ENCODE assay signal across 25 cellular contexts in the genomic region with DNA sequence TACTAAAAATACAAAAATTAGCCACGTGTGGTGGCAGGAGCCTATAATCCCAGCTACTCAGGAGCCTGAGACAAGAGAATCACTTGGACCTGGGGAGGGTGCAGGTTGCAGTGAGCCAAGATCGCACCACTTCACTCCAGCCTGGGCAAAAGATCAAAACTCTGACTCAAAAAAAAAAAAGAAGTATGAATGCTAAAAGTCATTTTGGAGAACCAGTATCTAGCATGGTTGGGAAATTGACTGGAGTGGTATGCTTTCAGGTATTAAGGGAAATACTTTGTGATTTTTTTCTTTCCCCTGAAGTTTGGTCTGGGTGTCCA. TPM values are rescaled to one million over a fixed set of nuclear protein-coding genes. Genes with fewer than 3 reads are reported as not detected.
DNase-seq lines count a peak whose midpoint lies in the region; ATAC-seq, FAIRE-seq and TF ChIP-seq lines count a peak whose summit lies in the region.
"Had no signal": no experiment of that assay in that cellular context is flagged by ENCODE, and none has a peak within 500 bp of the region (broad histone marks: within the 10 kb centered on the region; RNA-seq: fewer than 3 reads in every experiment).

No MANE protein-coding gene starts in this region.

- no peaks in the 10 kb centered on the region for H3K27me3 ChIP-seq in GM23248 (replicated peaks; ENCODE audit: insufficient read depth)
- H3K27me3 ChIP-seq in astrocyte (ENCODE audit: insufficient read depth, low read length): no peaks in the 10 kb centered on the region
- H3K27me3 ChIP-seq in left ventricle myocardium inferior (ENCODE audit: low read depth): no peaks in the 10 kb centered on the region
- no peaks in the 10 kb centered on the region for H3K27me3 ChIP-seq in stomach
- H3K27me3 ChIP-seq in CD8-positive, alpha-beta T cell (ENCODE audit: insufficient read depth, low read length): no peaks in the 10 kb centered on the region

- WGBS in GM23248 (ENCODE audit: low coverage in 1 of 2, low lambda C conversion rate in 2 of 2, missing lambda C conversion rate in 2 of 2), 2 experiments: 94 to 95% methylated on average over 2 of the region's 2 CpGs
- 35 to 84% (median 54%) methylated on average over 2 of the region's 2 CpGs for WGBS in stomach, 5 donors

- TF ChIP-seq POLR2A in stomach (IDR thresholded peaks at IDR 0.05): no peak

- H4K20me1 ChIP-seq in GM23248 (ENCODE audit: insufficient read depth) (no peaks in the 10 kb centered on the region; the same call in 1 of the 2 replicates), astrocyte (ENCODE audit: insufficient read depth, low read length) (peaks cover 7% of the 10 kb centered on the region)

- H3K27ac ChIP-seq in GM23248 (no peak overlapping the region), astrocyte (ENCODE audit: low read depth, low read length) (no peak overlapping the region), left ventricle myocardium inferior (replicated peaks) (peak overlapping the region; percentile 64), stomach (no peak overlapping the region)
- no peak overlapping the region for H3K27ac ChIP-seq in CD8-positive, alpha-beta T cell (ENCODE audit: low read depth, low read length)
- H3K27ac ChIP-seq: A549, KMS-11 had no signal

- CTCF ChIA-PET in CD8-positive, alpha-beta T cell (lab: Charles Lee): no interaction called here

- H3K9me3 ChIP-seq in GM23248 (ENCODE audit: low read depth) (no peaks in the 10 kb centered on the region), astrocyte (ENCODE audit: insufficient read depth, low read depth, low read length) (no peaks in the 10 kb centered on the region), left ventricle myocardium inferior (replicated peaks) (no peaks in the 10 kb centered on the region), stomach (no peaks in the 10 kb centered on the region)
- H3K9me3 ChIP-seq in CD8-positive, alpha-beta T cell (ENCODE audit: low read length): no peaks in the 10 kb centered on the region
- H3K9me3 ChIP-seq: A549 had no signal

- H3K36me3 Mint-ChIP-seq in astrocyte (ENCODE audit: low read depth, unreplicated experiment): peaks cover 12% of the 10 kb centered on the region
- H3K36me3 Mint-ChIP-seq in progenitor cell of endocrine pancreas (ENCODE audit: insufficient read depth): peaks cover 16% of the 10 kb centered on the region
- peaks cover 53% of the 10 kb centered on the region for H3K36me3 Mint-ChIP-seq in CD8-positive, alpha-beta T cell

- H3K4me2 ChIP-seq in GM23248 (ENCODE audit: unreplicated experiment) (no peak overlapping the region), astrocyte (ENCODE audit: low read length) (no peak overlapping the region)
- H3K4me2 ChIP-seq: A549, KMS-11 had no signal

- H3K4me1 ChIP-seq in GM23248 (ENCODE audit: insufficient read depth) (no peaks in the 10 kb centered on the region), astrocyte (ENCODE audit: insufficient read depth, low read length) (no peaks in the 10 kb centered on the region), left ventricle myocardium inferior (peaks cover 11% of the 10 kb centered on the region), stomach (no peaks in the 10 kb centered on the region)
- no peaks in the 10 kb centered on the region for H3K4me1 ChIP-seq in CD8-positive, alpha-beta T cell (ENCODE audit: insufficient read depth, low read length)
- H3K4me1 ChIP-seq: A549 had no signal

- in situ Hi-C loops in GM23248 (cut with MboI): no loop called here

- peaks cover 45% of the 10 kb centered on the region for H3K36me3 ChIP-seq in GM23248 (ENCODE audit: low read depth)
- H3K36me3 ChIP-seq in astrocyte (ENCODE audit: insufficient read depth, low read length): peaks cover 12% of the 10 kb centered on the region
- peaks cover 49% of the 10 kb centered on the region for H3K36me3 ChIP-seq in left ventricle myocardium inferior
- H3K36me3 ChIP-seq in stomach: peaks cover 10 to 73% (median 61%) of the 10 kb centered on the region in 4 donors
- peaks cover 3% of the 10 kb centered on the region for H3K36me3 ChIP-seq in CD8-positive, alpha-beta T cell (ENCODE audit: insufficient read depth, low read length)

- H3K4me3 Mint-ChIP-seq in astrocyte (ENCODE audit: unreplicated experiment): no peak overlapping the region
- no peak overlapping the region for H3K4me3 Mint-ChIP-seq in progenitor cell of endocrine pancreas (ENCODE audit: low read depth)
- no peak overlapping the region for H3K4me3 Mint-ChIP-seq in CD8-positive, alpha-beta T cell
- H3K4me3 Mint-ChIP-seq: B cell, CD14-positive monocyte had no signal

- no peak for ATAC-seq in CD8-positive, alpha-beta T cell
- ATAC-seq: A549 had no signal

- FAIRE-seq in astrocyte (lab: Jason Lieb, UNC): no peak
- FAIRE-seq: A549, H1 had no signal

- H3K4me1 Mint-ChIP-seq in astrocyte (ENCODE audit: low read depth, unreplicated experiment) (no peaks in the 10 kb centered on the region), progenitor cell of endocrine pancreas (ENCODE audit: low read depth) (no peaks in the 10 kb centered on the region)
- H3K4me1 Mint-ChIP-seq in CD8-positive, alpha-beta T cell (ENCODE audit: low read depth): no peaks in the 10 kb centered on the region
- H3K4me1 Mint-ChIP-seq: B cell had no signal

- H3K27ac Mint-ChIP-seq in astrocyte (ENCODE audit: unreplicated experiment) (no peak overlapping the region), progenitor cell of endocrine pancreas (peak overlapping the region; percentile 81)
- H3K27ac Mint-ChIP-seq in CD8-positive, alpha-beta T cell: no peak overlapping the region
- H3K27ac Mint-ChIP-seq: B cell had no signal

- TF ChIP-seq CTCF in astrocyte (IDR thresholded peaks at IDR 0.05; ENCODE audit: insufficient read depth, low read depth, low read length) (no peak), left ventricle myocardium inferior (IDR thresholded peaks at IDR 0.05; ENCODE audit: borderline replicate concordance) (no peak), progenitor cell of endocrine pancreas (IDR thresholded peaks at IDR 0.05; ENCODE audit: unreplicated experiment) (no peak), stomach (IDR thresholded peaks at IDR 0.05) (no peak)
- TF ChIP-seq CTCF in CD8-positive, alpha-beta T cell (IDR thresholded peaks at IDR 0.05): no peak

- H3K4me3 ChIP-seq in GM23248: no peak overlapping the region
- no peak overlapping the region for H3K4me3 ChIP-seq in astrocyte (ENCODE audit: insufficient read depth, low read depth, low read length)
- no peak overlapping the region for H3K4me3 ChIP-seq in left ventricle myocardium inferior
- no peak overlapping the region for H3K4me3 ChIP-seq in stomach
- H3K4me3 ChIP-seq in CD8-positive, alpha-beta T cell (ENCODE audit: low read depth, low read length): no peak overlapping the region
- H3K4me3 ChIP-seq: A549 had no signal

- H3K79me2 ChIP-seq in GM23248 (ENCODE audit: insufficient read depth) (peaks cover 87% of the 10 kb centered on the region), astrocyte (ENCODE audit: insufficient read depth, low read length) (peaks cover 24% of the 10 kb centered on the region)

- H3K9me3 Mint-ChIP-seq in astrocyte (ENCODE audit: unreplicated experiment) (no peaks in the 10 kb centered on the region), progenitor cell of endocrine pancreas (ENCODE audit: low read depth) (no peaks in the 10 kb centered on the region)
- no peaks in the 10 kb centered on the region for H3K9me3 Mint-ChIP-seq in CD8-positive, alpha-beta T cell

- no peak overlapping the region for H2AFZ ChIP-seq in GM23248
- H2AFZ ChIP-seq in astrocyte (ENCODE audit: low read depth, low read length): no peak overlapping the region

- no peaks in the 10 kb centered on the region for H3K27me3 Mint-ChIP-seq in astrocyte (ENCODE audit: low read depth, unreplicated experiment)
- no peaks in the 10 kb centered on the region for H3K27me3 Mint-ChIP-seq in progenitor cell of endocrine pancreas
- no peaks in the 10 kb centered on the region for H3K27me3 Mint-ChIP-seq in CD8-positive, alpha-beta T cell (ENCODE audit: low read depth)
- H3K27me3 Mint-ChIP-seq: B cell had no signal

- no peak overlapping the region for H3K9ac ChIP-seq in GM23248
- no peak overlapping the region for H3K9ac ChIP-seq in astrocyte (ENCODE audit: low read length)
- H3K9ac ChIP-seq: KMS-11 had no signal

- no peak for TF ChIP-seq EP300 in stomach (IDR thresholded peaks at IDR 0.05)

- no peaks in the 10 kb centered on the region for H3K9me2 ChIP-seq in GM23248 (ENCODE audit: insufficient read depth)

- H3F3A ChIP-seq in GM23248 (ENCODE audit: insufficient read depth): no peaks in the 10 kb centered on the region

- DNase-seq in GM23248 (peak; percentile 8), astrocyte (ENCODE audit: low read depth) (peak; percentile 12), left ventricle myocardium inferior (peak; percentile 24), progenitor cell of endocrine pancreas (ENCODE audit: low spot score, unreplicated experiment) (no peak), hippocampal formation (lab: John Stamatoyannopoulos, UW) (no peak), H4 (ENCODE audit: low spot score) (no peak), stomach (no peak)
- DNase-seq in CD8-positive, alpha-beta T cell: no peak
- DNase-seq: EL; GF-D8; IMR-90; MV-4-11; NCI-H1105 treated with DMSO at 0.1 percent for 48 hours; NCI-H1694; NCI-H2081; NCI-H2171; NCI-H345; NCI-H524; NCI-H774; NK-92 treated with Interleukin-12 subunit alpha and Interleukin-12 subunit beta, amount 100 ng/mL, for 24 hours had no signal

- intact Hi-C loops in left ventricle myocardium inferior (cut with micrococcal nuclease) (no loop called here), stomach (cut with DNase I; ENCODE audit: low total_unique reads) (no loop called here)
- intact Hi-C loops in CD8-positive, alpha-beta T cell (cut with DNase I, micrococcal nuclease): no loop called here

- POLR2A ChIA-PET in CD8-positive, alpha-beta T cell (lab: Charles Lee): no interaction called here

RNA-seq across cellular contexts. Expression of a gene that starts 30.1 kb away (rescaled TPM):
- 132 and 165 TPM in 2 replicates for total RNA-seq in GM23248 (2014; rRNA removed; shearing (Covaris generic))
- polyA plus RNA-seq in GM23248 (2016; fragmentation: Nextera tagmentation; extraction: Ambion mirVana) (183 and 184 TPM in 2 replicates), stomach (10 to 100 TPM; 35.6 to 44.5 (median 42.0) TPM)
- total RNA-seq in astrocyte (127 TPM in 2 replicates), left ventricle myocardium inferior (166 TPM), progenitor cell of endocrine pancreas (63.1 and 63.5 TPM in 2 replicates), stomach (100 to 1,000 TPM in 1 of 5 donors, 10 to 100 TPM in 3, 1 to 10 TPM in 1; 2.6 to 109 (median 78.6) TPM)
- 70.5 and 70.7 TPM in 2 replicates for total RNA-seq in H4 (2014; rRNA removed; shearing (Covaris generic))
- total RNA-seq in CD8-positive, alpha-beta T cell: 10 to 100 TPM; 14.7 to 17.3 TPM

RNA-seq across cellular contexts. Expression of a gene that starts 33.3 kb away (rescaled TPM):
- 35.8 and 58.0 TPM in 2 replicates for total RNA-seq in GM23248 (2014; rRNA removed; shearing (Covaris generic))
- polyA plus RNA-seq in GM23248 (2016; fragmentation: Nextera tagmentation; extraction: Ambion mirVana): 16.1 and 16.4 TPM in 2 replicates
- 38.2 and 39.7 TPM in 2 replicates for total RNA-seq in astrocyte
- 29.7 TPM for total RNA-seq in left ventricle myocardium inferior
- total RNA-seq in progenitor cell of endocrine pancreas: 58.0 and 60.8 TPM in 2 replicates
- 31.8 and 35.6 TPM in 2 replicates for total RNA-seq in H4 (2014; rRNA removed; shearing (Covaris generic))
- total RNA-seq in stomach: 10 to 100 TPM in 4 of 5 donors, 1 to 10 TPM in 1; 1.2 to 51.9 (median 39.0) TPM
- polyA plus RNA-seq in stomach: 1 to 10 TPM; 5.2 to 9.0 (median 6.3) TPM
- total RNA-seq in CD8-positive, alpha-beta T cell: 10 to 100 TPM in 1 of 2 experiments, 1 to 10 TPM in 1; 9.7 to 10.3 TPM

Comparison
In these comparisons a context has a peak if more than half of its experiments do, and no peak if none do; other contexts are left out.
1. DNase-seq: peak in GM23248 (single experiment), astrocyte (single experiment) and left ventricle myocardium inferior (single experiment); none in progenitor cell of endocrine pancreas (single experiment), hippocampal formation (0 of 2), H4 (single experiment), stomach (single experiment) and CD8-positive, alpha-beta T cell (0 of 7).